Comparison of ENCODE assay signal across 18 cellular contexts in genomic region chr6:161216616-161217205, GRCh38.
"Had no signal": no experiment of that assay in that cellular context is flagged by ENCODE, and none has a peak within 500 bp of the region (broad histone marks: within the 10 kb centered on the region; RNA-seq: fewer than 3 reads in every experiment).

No MANE protein-coding gene starts in this region.

- H3K36me3 ChIP-seq: heart right ventricle, lower lobe of right lung had no signal

- H3K4me1 Mint-ChIP-seq: activated naive CD8-positive, alpha-beta T cell treated with anti-CD3 and anti-CD28 coated beads, Interleukin-2, amount 50 U/mL, for 24 hours; endodermal cell; neural progenitor cell had no signal

- H3K27me3 ChIP-seq: dorsolateral prefrontal cortex, gastroesophageal sphincter, heart right ventricle, neural progenitor cell, stomach had no signal

- H3K27me3 Mint-ChIP-seq: activated naive CD8-positive, alpha-beta T cell treated with anti-CD3 and anti-CD28 coated beads, Interleukin-2, amount 50 U/mL, for 24 hours had no signal

- H3K9me3 ChIP-seq: gastroesophageal sphincter, lower lobe of right lung had no signal

- H3K27ac Mint-ChIP-seq: activated naive CD4-positive, alpha-beta T cell treated with anti-CD3 and anti-CD28 coated beads for 36 hours; activated naive CD8-positive, alpha-beta T cell treated with anti-CD3 and anti-CD28 coated beads, Interleukin-2, amount 50 U/mL, for 24 hours; endodermal cell; neural progenitor cell had no signal

- DNase-seq: activated CD4-positive, CD25-positive, alpha-beta regulatory T cell treated with anti-CD3 and anti-CD28 coated beads, Interleukin-2, amount 50 U/mL, for 72 hours; activated naive CD4-positive, alpha-beta T cell treated with anti-CD3 and anti-CD28 coated beads for 36 hours; activated naive CD8-positive, alpha-beta T cell treated with anti-CD3 and anti-CD28 coated beads, Interleukin-2, amount 50 U/mL, for 24 hours; aorta; cerebellar nuclear complex; dorsolateral prefrontal cortex; endodermal cell; erythroblast; heart right ventricle; left cardiac atrium; lower lobe of right lung; midbrain; stimulated activated CD4-positive, alpha-beta T cell treated with anti-CD3 and anti-CD28 coated beads, Interleukin-12 subunit alpha, Interleukin-12 subunit beta, amount 100 ng/mL, for 4 hours; stimulated activated CD4-positive, alpha-beta T cell treated with anti-CD3 and anti-CD28 coated beads, Interleukin-2, amount 100 ng/mL, for 24 hours; stomach had no signal

- H3K4me3 Mint-ChIP-seq: activated naive CD4-positive, alpha-beta T cell treated with anti-CD3 and anti-CD28 coated beads for 36 hours; activated naive CD8-positive, alpha-beta T cell treated with anti-CD3 and anti-CD28 coated beads, Interleukin-2, amount 50 U/mL, for 24 hours; endodermal cell; neural progenitor cell had no signal

- ATAC-seq: activated naive CD8-positive, alpha-beta T cell treated with anti-CD3 and anti-CD28 coated beads, Interleukin-2, amount 50 U/mL, for 24 hours; gastroesophageal sphincter; heart right ventricle; left cardiac atrium had no signal

- H3K4me3 ChIP-seq: gastroesophageal sphincter, heart right ventricle, lower lobe of right lung, neural progenitor cell, stomach had no signal

- H3K4me1 ChIP-seq: heart right ventricle, lower lobe of right lung, neural progenitor cell, parathyroid adenoma had no signal

- H3K27ac ChIP-seq: gastroesophageal sphincter, heart right ventricle, lower lobe of right lung, neural progenitor cell, parathyroid adenoma, stomach had no signal
